Comparison of ENCODE assay signal across 25 cellular contexts in genomic region chr6:121523628-121524027, GRCh38.
DNase-seq lines count a peak whose midpoint lies in the region; ATAC-seq, FAIRE-seq and TF ChIP-seq lines count a peak whose summit lies in the region.
"Had no signal": no experiment of that assay in that cellular context is flagged by ENCODE, and none has a peak within 500 bp of the region (broad histone marks: within the 10 kb centered on the region; RNA-seq: fewer than 3 reads in every experiment).

No MANE protein-coding gene starts in this region.

- peaks cover 44% of the 10 kb centered on the region for H3F3A ChIP-seq in GM23248 (ENCODE audit: insufficient read depth)

- POLR2A ChIA-PET in HEK293T (lab: Yijun Ruan, JAX), result no interaction called here

- TF ChIP-seq CTCF in astrocyte (IDR thresholded peaks at IDR 0.05; ENCODE audit: insufficient read depth, low read depth, low read length) (no peak), fibroblast of pulmonary artery (IDR thresholded peaks at IDR 0.05; ENCODE audit: low read length, missing control alignments) (no peak), osteoblast (IDR thresholded peaks at IDR 0.05; ENCODE audit: extremely low read depth, low read depth, low read length) (no peak)

- H2AFZ ChIP-seq in GM23248 (peak overlapping the region; percentile 76), astrocyte (ENCODE audit: low read depth, low read length) (no peak overlapping the region), osteoblast (ENCODE audit: low read length) (peak overlapping the region; percentile 64)

- in situ Hi-C loops in GM23248 (cut with MboI), result no loop called here

- no peaks in the 10 kb centered on the region for H3K9me3 Mint-ChIP-seq in astrocyte (ENCODE audit: unreplicated experiment)
- H3K9me3 Mint-ChIP-seq: activated T-cell treated with anti-CD3 and anti-CD28 coated beads, Interleukin-2, amount 50 U/mL, for 4 hours; CD4-positive, alpha-beta memory T cell had no signal

- H3K36me3 Mint-ChIP-seq in astrocyte (ENCODE audit: low read depth, unreplicated experiment), result no peaks in the 10 kb centered on the region
- H3K36me3 Mint-ChIP-seq: CD4-positive, alpha-beta memory T cell; type B pancreatic cell had no signal

- CTCF ChIA-PET in HEK293T (lab: Yijun Ruan, JAX), result no interaction called here

- ATAC-seq in HG02623 (IDR thresholded peaks at IDR 0.05; ENCODE audit: unreplicated experiment), result no peak
- ATAC-seq in GM18873 (IDR thresholded peaks at IDR 0.05; ENCODE audit: low FRiP score, unreplicated experiment), result no peak
- ATAC-seq: activated CD8-positive, alpha-beta T cell treated with anti-CD3 and anti-CD28 coated beads, Interleukin-2, amount 10 ng/mL, durations not matched to agents 7 days and 5 days; activated T-cell treated with anti-CD3 and anti-CD28 coated beads, Interleukin-2, amount 50 U/mL, for 4 hours; K562 had no signal

- H3K9me3 ChIP-seq in GM23248 (ENCODE audit: low read depth) (no peaks in the 10 kb centered on the region), astrocyte (ENCODE audit: insufficient read depth, low read depth, low read length) (no peaks in the 10 kb centered on the region), osteoblast (ENCODE audit: low read depth, low read length) (no peaks in the 10 kb centered on the region)
- H3K9me3 ChIP-seq: neutrophil, right atrium auricular region had no signal

- no peak overlapping the region for H3K4me3 ChIP-seq in GM23248
- H3K4me3 ChIP-seq in astrocyte (ENCODE audit: insufficient read depth, low read depth, low read length), result no peak overlapping the region
- H3K4me3 ChIP-seq in fibroblast of pulmonary artery (replicated peaks; ENCODE audit: low read depth, low read length), result no peak overlapping the region
- H3K4me3 ChIP-seq in osteoblast (ENCODE audit: insufficient read depth, low read length), result no peak overlapping the region
- H3K4me3 ChIP-seq: K562, right atrium auricular region had no signal

- FAIRE-seq in astrocyte (lab: Jason Lieb, UNC), result peak; percentile 64
- FAIRE-seq: bronchial epithelial cell, K562 had no signal

- no peaks in the 10 kb centered on the region for H4K20me1 ChIP-seq in GM23248 (ENCODE audit: insufficient read depth)
- H4K20me1 ChIP-seq in astrocyte (ENCODE audit: insufficient read depth, low read length), result no peaks in the 10 kb centered on the region
- no peaks in the 10 kb centered on the region for H4K20me1 ChIP-seq in osteoblast (ENCODE audit: insufficient read depth, low read length)

- H3K9me2 ChIP-seq in GM23248 (ENCODE audit: insufficient read depth), result no peaks in the 10 kb centered on the region

- H3K4me2 ChIP-seq in GM23248 (ENCODE audit: unreplicated experiment) (peak overlapping the region; percentile 87), astrocyte (ENCODE audit: low read length) (peak overlapping the region; percentile 80), osteoblast (ENCODE audit: insufficient read depth, low read length) (peak overlapping the region; percentile 75)

- 96 to 98% methylated on average over 7 of the region's 7 CpGs for WGBS in GM23248 (ENCODE audit: low coverage in 1 of 2, low lambda C conversion rate in 2 of 2, missing lambda C conversion rate in 2 of 2), 2 experiments

- peak overlapping the region; percentile 80; the same call in 1 of the 2 replicates for H3K9ac ChIP-seq in GM23248
- H3K9ac ChIP-seq in astrocyte (ENCODE audit: low read length), result peak overlapping the region; percentile 92

- no peak for DNase-seq in GM23248
- DNase-seq in astrocyte (ENCODE audit: low read depth), result peak; percentile 27
- peak; percentile 39 for DNase-seq in fibroblast of pulmonary artery (ENCODE audit: low read depth)
- no peak for DNase-seq in osteoblast (ENCODE audit: insufficient read length, low spot score, missing footprints)
- DNase-seq in occipital lobe (lab: John Stamatoyannopoulos, UW), result no peak
- no peak for DNase-seq in HEK293T (ENCODE audit: extremely low spot score)
- DNase-seq: activated CD8-positive, alpha-beta T cell treated with anti-CD3 and anti-CD28 coated beads, Interleukin-2, amount 10 ng/mL, durations not matched to agents 7 days and 5 days; activated naive CD4-positive, alpha-beta T cell treated with anti-CD3 and anti-CD28 coated beads, Interleukin-2, amount 50 U/mL, for 16 hours; activated T-cell treated with anti-CD3 and anti-CD28 coated beads, Interleukin-2, amount 50 U/mL, for 4 hours; CD4-positive, alpha-beta memory T cell; DND-41; effector CD4-positive, alpha-beta T cell; H7; midbrain; NCI-H1930; NCI-H510A treated with DMSO at 0.1 percent for 48 hours; SHP77 treated with DMSO at 0.1 percent for 48 hours; stimulated activated naive CD4-positive, alpha-beta T cell treated with Interleukin-2 at 50 U/mL for 16 hours had no signal

- no peaks in the 10 kb centered on the region for H3K79me2 ChIP-seq in GM23248 (ENCODE audit: insufficient read depth)
- H3K79me2 ChIP-seq in astrocyte (ENCODE audit: insufficient read depth, low read length), result no peaks in the 10 kb centered on the region
- no peaks in the 10 kb centered on the region for H3K79me2 ChIP-seq in osteoblast (ENCODE audit: insufficient read depth, low read length)

- H3K4me1 Mint-ChIP-seq in astrocyte (ENCODE audit: low read depth, unreplicated experiment), result peaks cover 43% of the 10 kb centered on the region
- H3K4me1 Mint-ChIP-seq: CD4-positive, alpha-beta memory T cell had no signal

- peak overlapping the region; percentile 97 for H3K27ac Mint-ChIP-seq in astrocyte (ENCODE audit: unreplicated experiment)
- H3K27ac Mint-ChIP-seq: activated CD8-positive, alpha-beta T cell treated with anti-CD3 and anti-CD28 coated beads, Interleukin-2, amount 10 ng/mL, durations not matched to agents 7 days and 5 days; CD4-positive, alpha-beta memory T cell; type B pancreatic cell had no signal

- no peaks in the 10 kb centered on the region for H3K36me3 ChIP-seq in GM23248 (ENCODE audit: low read depth)
- H3K36me3 ChIP-seq in astrocyte (ENCODE audit: insufficient read depth, low read length), result no peaks in the 10 kb centered on the region
- H3K36me3 ChIP-seq in osteoblast (ENCODE audit: insufficient read depth, low read length), result no peaks in the 10 kb centered on the region
- H3K36me3 ChIP-seq: neutrophil, right atrium auricular region had no signal

- no peak overlapping the region for H3K4me3 Mint-ChIP-seq in astrocyte (ENCODE audit: unreplicated experiment)
- H3K4me3 Mint-ChIP-seq: activated CD8-positive, alpha-beta T cell treated with anti-CD3 and anti-CD28 coated beads, Interleukin-2, amount 10 ng/mL, durations not matched to agents 7 days and 5 days; activated T-cell treated with anti-CD3 and anti-CD28 coated beads, Interleukin-2, amount 50 U/mL, for 4 hours; CD4-positive, alpha-beta memory T cell; type B pancreatic cell had no signal

- H3K27me3 Mint-ChIP-seq in astrocyte (ENCODE audit: low read depth, unreplicated experiment), result no peaks in the 10 kb centered on the region
- H3K27me3 Mint-ChIP-seq: type B pancreatic cell had no signal

- H3K27me3 ChIP-seq in GM23248 (replicated peaks; ENCODE audit: insufficient read depth), result no peaks in the 10 kb centered on the region
- H3K27me3 ChIP-seq in astrocyte (ENCODE audit: insufficient read depth, low read length), result no peaks in the 10 kb centered on the region
- H3K27me3 ChIP-seq in osteoblast (ENCODE audit: insufficient read depth, low read length), result no peaks in the 10 kb centered on the region
- H3K27me3 ChIP-seq: neutrophil, right atrium auricular region had no signal

- H3K4me1 ChIP-seq in GM23248 (ENCODE audit: insufficient read depth) (peaks cover 27% of the 10 kb centered on the region), astrocyte (ENCODE audit: insufficient read depth, low read length) (peaks cover 46% of the 10 kb centered on the region), osteoblast (ENCODE audit: insufficient read depth, low read length) (peaks cover 43% of the 10 kb centered on the region)
- H3K4me1 ChIP-seq: right atrium auricular region had no signal

- peak overlapping the region; percentile 97 for H3K27ac ChIP-seq in GM23248
- H3K27ac ChIP-seq in astrocyte (ENCODE audit: low read depth, low read length), result peak overlapping the region; percentile 100
- peak overlapping the region; percentile 99 for H3K27ac ChIP-seq in osteoblast (ENCODE audit: low read depth, low read length)
- H3K27ac ChIP-seq: neutrophil had no signal

TF ChIP-seq in HEK293T, 16 proteins besides CTCF, POLR2A, EP300 and RAD21:
- TF ChIP-seq FOXA1 (IDR thresholded peaks at IDR 0.05), result no peak
- no peak for TF ChIP-seq BHLHE40 (IDR thresholded peaks at IDR 0.05; ENCODE audit: borderline replicate concordance)
- TF ChIP-seq NFRKB (IDR thresholded peaks at IDR 0.05), result no peak
- no peak for TF ChIP-seq L3MBTL2 (conservative IDR thresholded peaks at IDR 0.05)
- no peak for TF ChIP-seq HDGF (IDR thresholded peaks at IDR 0.05; ENCODE audit: borderline replicate concordance)
- no peak for TF ChIP-seq ELF4 (IDR thresholded peaks at IDR 0.05)
- TF ChIP-seq FOXK2 (IDR thresholded peaks at IDR 0.05), result no peak
- no peak for TF ChIP-seq LEF1 (IDR thresholded peaks at IDR 0.05; ENCODE audit: borderline replicate concordance)
- TF ChIP-seq ZNF384 (IDR thresholded peaks at IDR 0.05), result no peak

Comparison
In these comparisons a context has a peak if more than half of its experiments do, and no peak if none do; other contexts are left out.
1. DNase-seq: peak in astrocyte (single experiment) and fibroblast of pulmonary artery (single experiment); none in GM23248 (single experiment), osteoblast (single experiment), occipital lobe (single experiment) and HEK293T (single experiment).
2. Peak in every context shown above with its lines, with median percentiles within 50 percentile points of each other: H3K27ac ChIP-seq and H3K4me2 ChIP-seq.